30 cellular contexts compared by ENCODE assay signal in the genomic region with DNA sequence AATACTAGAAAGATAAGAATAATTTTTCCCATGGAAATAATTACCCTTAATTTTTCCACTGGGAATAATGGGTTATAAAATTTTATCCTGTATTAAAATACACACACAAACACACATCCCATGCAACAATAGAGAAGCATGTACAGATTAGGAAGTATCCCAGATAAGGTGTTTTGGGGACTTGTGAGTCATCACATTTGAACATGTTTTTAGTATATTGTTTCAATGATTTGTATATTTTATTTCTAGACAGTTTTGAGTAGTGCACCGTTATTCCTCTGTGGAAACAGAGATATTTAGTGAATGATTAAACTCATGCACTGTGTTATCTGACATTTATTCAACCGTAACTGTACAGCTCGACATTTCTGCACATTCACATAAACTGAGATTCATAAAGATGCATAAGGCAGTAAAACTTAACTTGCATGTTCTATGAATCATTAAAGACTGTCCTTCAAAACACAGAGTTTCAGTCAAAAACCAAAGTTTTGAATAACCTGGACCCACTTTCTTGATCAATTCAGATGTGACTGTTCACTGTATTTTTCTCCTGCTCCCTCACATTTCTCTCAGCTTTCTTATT. TPM values are rescaled to one million over a fixed set of nuclear protein-coding genes. Genes with fewer than 3 reads are reported as not detected.
DNase-seq lines count a peak whose midpoint lies in the region; ATAC-seq, FAIRE-seq and TF ChIP-seq lines count a peak whose summit lies in the region.
"Had no signal": no experiment of that assay in that cellular context is flagged by ENCODE, and none has a peak within 500 bp of the region (broad histone marks: within the 10 kb centered on the region; RNA-seq: fewer than 3 reads in every experiment).

No MANE protein-coding gene starts in this region.

- 30% methylated on average over 3 of the region's 3 CpGs for WGBS in A549 (ENCODE audit: missing lambda C conversion rate)

- no peak for DNase-seq in A549 (ENCODE audit: low read depth in 1 of 2, low spot score in 1 of 2)
- no peak for DNase-seq in Right ventricle myocardium superior
- no peak for DNase-seq in GDM1 (lab: John Stamatoyannopoulos, UW)
- no peak for DNase-seq in cerebellar cortex (ENCODE audit: low spot score)
- DNase-seq in NCI-H2107 (lab: John Stamatoyannopoulos, UW): no peak
- DNase-seq: activated CD4-positive, alpha-beta T cell treated with anti-CD3 and anti-CD28 coated beads for 48 hours; CD4-positive, CD25-positive, alpha-beta regulatory T cell; effector CD4-positive, alpha-beta T cell; hypothalamus; immature natural killer cell; left ventricle myocardium superior; naive thymus-derived CD4-positive, alpha-beta T cell; NCI-H1105; NCI-H187 treated with DMSO at 0.1 percent for 48 hours; NCI-H526 treated with DMSO at 0.1 percent for 48 hours; SIG-M5; stimulated activated naive CD8-positive, alpha-beta T cell treated with anti-CD3 and anti-CD28 coated beads, Interleukin-15, amount 100 ng/mL, for 72 hours; SW 1271; T-helper 9 cell had no signal

- ATAC-seq in A549: no peak
- ATAC-seq in HG03354 (IDR thresholded peaks at IDR 0.05; ENCODE audit: poor library complexity, severe bottlenecking, unreplicated experiment): peak; percentile 53
- no peak for ATAC-seq in Right ventricle myocardium superior (ENCODE audit: poor library complexity)
- ATAC-seq: esophagus mucosa; left ventricle myocardium superior; naive thymus-derived CD4-positive, alpha-beta T cell; Panc1; stimulated activated naive CD8-positive, alpha-beta T cell treated with anti-CD3 and anti-CD28 coated beads, Interleukin-15, amount 100 ng/mL, for 72 hours had no signal

- H3K27me3 ChIP-seq in BLaER1 (no peaks in the 10 kb centered on the region), endocrine pancreas (ENCODE audit: control insufficient read depth, insufficient read depth, low read length) (no peaks in the 10 kb centered on the region)
- H3K27me3 ChIP-seq: vagina had no signal

- H3K4me3 ChIP-seq in A549: no peak overlapping the region
- H3K4me3 ChIP-seq in BLaER1: no peak overlapping the region
- H3K4me3 ChIP-seq in endocrine pancreas (ENCODE audit: control insufficient read depth, insufficient read depth, low read length): peak overlapping the region; percentile 38
- H3K4me3 ChIP-seq: skin epidermis, vagina had no signal

- intact Hi-C loops in Right ventricle myocardium superior (cut with DNase I): no loop called here

- no peak overlapping the region for H3K9ac ChIP-seq in BLaER1
- no peak overlapping the region for H3K9ac ChIP-seq in endocrine pancreas (ENCODE audit: control insufficient read depth, insufficient read depth, low read length)

- H3K4me2 ChIP-seq in A549 (peak overlapping the region; percentile 47), BLaER1 (peak overlapping the region; percentile 54)

- H3K27ac ChIP-seq in A549 (no peak overlapping the region), BLaER1 (no peak overlapping the region)
- H3K27ac ChIP-seq: skin epidermis, vagina, VCaP had no signal

- TF ChIP-seq CTCF in A549 (IDR thresholded peaks at IDR 0.05): no peak

- no peak for TF ChIP-seq POLR2A in A549 (IDR thresholded peaks at IDR 0.05; ENCODE audit: low read length)

- no peak for TF ChIP-seq RAD21 in A549 (conservative IDR thresholded peaks at IDR 0.05 in 1 of 2, IDR thresholded peaks at IDR 0.05 in 1 of 2)

- no peak for TF ChIP-seq EP300 in A549 (IDR thresholded peaks at IDR 0.05)

- POLR2A ChIA-PET in A549 (lab: Yijun Ruan, JAX): no interaction called here

- H3K4me1 ChIP-seq in A549: 0 out of 3 replicates have a peak, but pooled peaks cover 10% of the 10 kb centered on the region
- peaks cover 36% of the 10 kb centered on the region for H3K4me1 ChIP-seq in BLaER1
- peaks cover 20% of the 10 kb centered on the region for H3K4me1 ChIP-seq in endocrine pancreas (ENCODE audit: control insufficient read depth, insufficient read depth, low read length)
- H3K4me1 ChIP-seq: vagina had no signal

- FAIRE-seq in A549 (lab: Jason Lieb, UNC): no peak
- FAIRE-seq: D721Med, frontal cortex, GM12891 had no signal

- CTCF ChIA-PET in A549 (lab: Yijun Ruan, JAX): no interaction called here

- H3K9me3 ChIP-seq in A549 (peaks cover 5% of the 10 kb centered on the region; the same call in 1 of the 3 replicates), BLaER1 (peaks cover 33% of the 10 kb centered on the region), endocrine pancreas (ENCODE audit: control insufficient read depth, low read length) (no peaks in the 10 kb centered on the region)
- H3K9me3 ChIP-seq: vagina had no signal

- H3K36me3 ChIP-seq in BLaER1 (peaks cover 11% of the 10 kb centered on the region; the same call in 1 of the 2 replicates), endocrine pancreas (ENCODE audit: control insufficient read depth, insufficient read depth, low read length) (no peaks in the 10 kb centered on the region)
- H3K36me3 ChIP-seq: vagina had no signal

- 0 out of 2 replicates have a peak, but pooled peaks cover 10% of the 10 kb centered on the region for H4K20me1 ChIP-seq in BLaER1

TF ChIP-seq in A549, 52 proteins besides CTCF, POLR2A, EP300 and RAD21:
- TF ChIP-seq CBX2 (IDR thresholded peaks at IDR 0.05; ENCODE audit: borderline replicate concordance, low read depth) (no peak), MAZ (IDR thresholded peaks at IDR 0.05; ENCODE audit: borderline replicate concordance, low read depth, low read length) (no peak), GATA3 (IDR thresholded peaks at IDR 0.05; ENCODE audit: borderline replicate concordance) (no peak), ZSCAN20 (CRISPR knock-in tag; IDR thresholded peaks at IDR 0.05) (no peak), ZFP36 (IDR thresholded peaks at IDR 0.05; ENCODE audit: borderline replicate concordance, partially characterized antibody) (no peak), TP53 (CRISPR knock-in tag; IDR thresholded peaks at IDR 0.05) (no peak)
- TF ChIP-seq, protein P1, sequence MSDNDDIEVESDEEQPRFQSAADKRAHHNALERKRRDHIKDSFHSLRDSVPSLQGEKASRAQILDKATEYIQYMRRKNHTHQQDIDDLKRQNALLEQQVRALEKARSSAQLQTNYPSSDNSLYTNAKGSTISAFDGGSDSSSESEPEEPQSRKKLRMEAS (IDR thresholded peaks at IDR 0.05): no peak
- TF ChIP-seq, protein P2, sequence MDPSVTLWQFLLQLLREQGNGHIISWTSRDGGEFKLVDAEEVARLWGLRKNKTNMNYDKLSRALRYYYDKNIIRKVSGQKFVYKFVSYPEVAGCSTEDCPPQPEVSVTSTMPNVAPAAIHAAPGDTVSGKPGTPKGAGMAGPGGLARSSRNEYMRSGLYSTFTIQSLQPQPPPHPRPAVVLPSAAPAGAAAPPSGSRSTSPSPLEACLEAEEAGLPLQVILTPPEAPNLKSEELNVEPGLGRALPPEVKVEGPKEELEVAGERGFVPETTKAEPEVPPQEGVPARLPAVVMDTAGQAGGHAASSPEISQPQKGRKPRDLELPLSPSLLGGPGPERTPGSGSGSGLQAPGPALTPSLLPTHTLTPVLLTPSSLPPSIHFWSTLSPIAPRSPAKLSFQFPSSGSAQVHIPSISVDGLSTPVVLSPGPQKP (IDR thresholded peaks at IDR 0.05; ENCODE audit: low read depth, low read length): no peak
TF ChIP-seq in A549: peak in this region for 0.

RNA-seq across cellular contexts. Expression of a gene that starts 30.1 kb away (rescaled TPM):
- polyA plus RNA-seq in A549 (2011; rRNA removed) (6.0 and 7.0 TPM in 2 replicates), A549 (2017; fragmentation: RNase III; extraction: RNeasy Plus Mini Kit Qiagen cat#74134 plus additional on column Dnase treatment) (1.4 to 1.6 TPM (median 1.6 TPM) in 3 replicates)
- polyA plus RNA-seq in A549 (2012; cell fraction: cytosol; rRNA removed): 0.83 and 1.4 TPM in 2 replicates
- 0.83 and 1.3 TPM in 2 replicates for polyA plus RNA-seq in A549 (2012; cell fraction: nucleus; rRNA removed)
- 29.6 and 55.1 TPM in 2 replicates for polyA minus RNA-seq in A549 (2011; rRNA and poly(A)+ RNA removed)
- total RNA-seq in Right ventricle myocardium superior: 14.0 TPM
